ENCODE assay signal across 8 cellular contexts in the genomic region with DNA sequence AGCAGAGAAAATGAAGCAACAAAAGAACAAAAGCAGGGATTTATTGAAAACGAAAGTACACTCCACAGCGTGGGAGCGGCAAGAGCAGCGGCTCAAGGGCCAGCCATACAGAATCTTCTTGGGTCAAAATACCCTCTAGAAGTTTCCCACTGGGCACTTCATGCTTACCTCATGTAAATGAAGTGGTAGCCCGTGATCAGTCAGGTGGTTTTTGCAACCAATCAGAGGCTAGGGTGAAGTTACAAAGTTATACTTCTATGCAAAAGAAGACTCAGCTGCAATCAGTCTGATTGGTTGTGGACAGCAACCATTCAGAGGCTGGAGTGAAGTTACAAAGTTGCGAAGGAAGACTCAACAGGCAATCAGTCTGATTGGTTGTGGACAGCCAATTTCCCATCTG. TPM values are rescaled to one million over a fixed set of nuclear protein-coding genes. Genes with fewer than 3 reads are reported as not detected.
DNase-seq lines count a peak whose midpoint lies in the region; ATAC-seq and TF ChIP-seq lines count a peak whose summit lies in the region.

No MANE protein-coding gene starts in this region.

- H3K27me3 ChIP-seq in right atrium auricular region (no peaks in the 10 kb centered on the region), sigmoid colon (no peaks in the 10 kb centered on the region), WERI-Rb-1 (ENCODE audit: insufficient read depth, low read depth, severe bottlenecking) (no peaks in the 10 kb centered on the region)

- no peaks in the 10 kb centered on the region for H3K9me3 Mint-ChIP-seq in activated naive CD8-positive, alpha-beta T cell treated with anti-CD3 and anti-CD28 coated beads, Interleukin-2, amount 50 U/mL, for 24 hours

- peak overlapping the region; percentile 64 for H3K4me3 Mint-ChIP-seq in activated naive CD8-positive, alpha-beta T cell treated with anti-CD3 and anti-CD28 coated beads, Interleukin-2, amount 50 U/mL, for 24 hours

- intact Hi-C loops in sigmoid colon (cut with DNase I): no loop called here

- no peaks in the 10 kb centered on the region for H3K36me3 ChIP-seq in right atrium auricular region
- H3K36me3 ChIP-seq in sigmoid colon: no peaks in the 10 kb centered on the region
- H3K36me3 ChIP-seq in WERI-Rb-1: no peaks in the 10 kb centered on the region

- H3K36me3 Mint-ChIP-seq in activated naive CD8-positive, alpha-beta T cell treated with anti-CD3 and anti-CD28 coated beads, Interleukin-2, amount 50 U/mL, for 24 hours (ENCODE audit: low read depth): no peaks in the 10 kb centered on the region

- ATAC-seq in activated naive CD8-positive, alpha-beta T cell treated with anti-CD3 and anti-CD28 coated beads, Interleukin-2, amount 50 U/mL, for 24 hours: peak; percentile 57
- ATAC-seq in HG03565 (IDR thresholded peaks at IDR 0.05; ENCODE audit: unreplicated experiment): no peak

- peak; percentile 29 for DNase-seq in GF-D8 (lab: John Stamatoyannopoulos, UW)
- DNase-seq in NCI-H2227 (lab: John Stamatoyannopoulos, UW; ENCODE audit: unreplicated experiment): peak; percentile 47
- DNase-seq in activated naive CD8-positive, alpha-beta T cell treated with anti-CD3 and anti-CD28 coated beads, Interleukin-2, amount 50 U/mL, for 24 hours: no peak
- peak; percentile 61 for DNase-seq in right atrium auricular region (ENCODE audit: low spot score)
- DNase-seq in sigmoid colon: peak; percentile 62
- no peak for DNase-seq in WERI-Rb-1
- no peak for DNase-seq in KG1 (lab: John Stamatoyannopoulos, UW)

- 8 to 35% methylated on average over 6 of the region's 6 CpGs for whole genome bisulfite sequencing in sigmoid colon, 2 donors

- TF ChIP-seq CTCF in right atrium auricular region (IDR thresholded peaks at IDR 0.05): no peak
- TF ChIP-seq CTCF in sigmoid colon (IDR thresholded peaks at IDR 0.05): no peak
- no peak for TF ChIP-seq CTCF in WERI-Rb-1 (IDR thresholded peaks at IDR 0.05; ENCODE audit: low read depth, low read length)

- H3K27ac ChIP-seq in right atrium auricular region (no peak overlapping the region), sigmoid colon (peak overlapping the region in 3 of 4 donors; percentile 51 to 57 (median 55)), WERI-Rb-1 (no peak overlapping the region)

- H3K4me3 ChIP-seq in right atrium auricular region: peak overlapping the region; percentile 1 to 36
- H3K4me3 ChIP-seq in sigmoid colon: peak overlapping the region; percentile 1 to 38 (median 35)
- H3K4me3 ChIP-seq in WERI-Rb-1 (ENCODE audit: low read depth, low read length): no peak overlapping the region

- no peak for TF ChIP-seq EP300 in sigmoid colon (IDR thresholded peaks at IDR 0.05)

- TF ChIP-seq POLR2A in sigmoid colon (IDR thresholded peaks at IDR 0.05): no peak

- H3K4me1 ChIP-seq in right atrium auricular region (no peaks in the 10 kb centered on the region), sigmoid colon (no peaks in the 10 kb centered on the region)

- H3K27me3 Mint-ChIP-seq in activated naive CD8-positive, alpha-beta T cell treated with anti-CD3 and anti-CD28 coated beads, Interleukin-2, amount 50 U/mL, for 24 hours: no peaks in the 10 kb centered on the region

- no peaks in the 10 kb centered on the region for H3K9me3 ChIP-seq in right atrium auricular region
- H3K9me3 ChIP-seq in sigmoid colon: no peaks in the 10 kb centered on the region
- H3K9me3 ChIP-seq in WERI-Rb-1 (ENCODE audit: severe bottlenecking): no peaks in the 10 kb centered on the region

- H3K4me1 Mint-ChIP-seq in activated naive CD8-positive, alpha-beta T cell treated with anti-CD3 and anti-CD28 coated beads, Interleukin-2, amount 50 U/mL, for 24 hours: peaks cover 5% of the 10 kb centered on the region

- no peak overlapping the region for H3K27ac Mint-ChIP-seq in activated naive CD8-positive, alpha-beta T cell treated with anti-CD3 and anti-CD28 coated beads, Interleukin-2, amount 50 U/mL, for 24 hours

RNA-seq across cellular contexts. Expression of gene TRH, which starts 37.8 kb away (rescaled TPM):
- total RNA-seq in right atrium auricular region (under 1 TPM in 1 of 2 donors, not detected in 1; 0.55 TPM), sigmoid colon (not detected)
- polyA plus RNA-seq in sigmoid colon: under 1 TPM in 1 of 3 donors, not detected in 2; 0.03 TPM

RNA-seq across cellular contexts. Expression of gene TMCC1, which starts 43.2 kb away (rescaled TPM):
- total RNA-seq in right atrium auricular region (10 to 100 TPM; 20.0 to 21.7 TPM), sigmoid colon (10 to 100 TPM; 27.6 to 35.2 (median 29.8) TPM)
- 10 to 100 TPM; 10.3 to 19.2 (median 16.0) TPM for polyA plus RNA-seq in sigmoid colon

Comparison
In these comparisons a context has a peak if more than half of its experiments do, and no peak if none do; other contexts are left out.
1. DNase-seq: peak in GF-D8 (single experiment), NCI-H2227 (single experiment), right atrium auricular region (single experiment) and sigmoid colon (single experiment); none in activated naive CD8-positive, alpha-beta T cell treated with anti-CD3 and anti-CD28 coated beads, Interleukin-2, amount 50 U/mL, for 24 hours (single experiment), WERI-Rb-1 (single experiment) and KG1 (single experiment).
2. H3K27ac ChIP-seq: peak in sigmoid colon (3 of 4); none in right atrium auricular region (0 of 2) and WERI-Rb-1 (single experiment).